17 cellular contexts compared by ENCODE assay signal in the genomic region with DNA sequence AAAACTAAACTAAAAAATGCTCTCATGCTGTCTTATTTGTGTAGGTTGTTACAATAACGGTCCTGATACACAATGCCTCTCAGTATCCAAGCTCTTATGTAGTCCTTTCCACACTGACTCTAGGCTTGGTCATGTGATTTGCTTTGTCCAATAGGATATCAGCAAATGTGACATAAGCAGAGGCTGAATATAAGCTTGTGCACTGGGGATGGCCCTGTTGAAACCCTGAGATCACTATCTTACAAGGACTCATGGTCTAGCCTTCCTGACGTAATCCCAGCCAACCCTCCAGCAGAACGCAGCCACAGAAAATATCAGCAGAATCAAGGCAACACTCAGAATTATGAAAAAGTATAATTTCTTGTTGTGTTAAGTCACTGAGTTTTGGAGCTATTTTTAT.
"Had no signal": no experiment of that assay in that cellular context is flagged by ENCODE, and none has a peak within 500 bp of the region (broad histone marks: within the 10 kb centered on the region; RNA-seq: fewer than 3 reads in every experiment).

No MANE protein-coding gene starts in this region.

- H3K27ac ChIP-seq: epithelial cell of prostate, spleen, thyroid gland had no signal

- DNase-seq: activated CD4-positive, alpha-beta T cell treated with anti-CD3 and anti-CD28 coated beads, Interleukin-2, amount 10 ng/mL, durations not matched to agents 7 days and 5 days; activated CD8-positive, alpha-beta memory T cell treated with anti-CD3 and anti-CD28 coated beads, Interleukin-2, amount 10 ng/mL, durations not matched to agents 7 days and 5 days; activated CD8-positive, alpha-beta T cell treated with anti-CD3 and anti-CD28 coated beads for 36 hours; activated effector memory CD4-positive, alpha-beta T cell treated with anti-CD3 and anti-CD28 coated beads, Interleukin-2, amount 50 U/mL, for 16 hours; activated naive CD4-positive, alpha-beta T cell treated with anti-CD3 and anti-CD28 coated beads, Interleukin-2, amount 50 U/mL, for 16 hours; activated naive CD8-positive, alpha-beta T cell treated with anti-CD3 and anti-CD28 coated beads, Interleukin-2, amount 50 U/mL, for 24 hours; activated T-cell treated with anti-CD3 and anti-CD28 coated beads for 4 hours; anterior cingulate cortex; hypothalamus; left ventricle myocardium superior; mammary epithelial cell; retina; spleen; stimulated activated CD4-positive, alpha-beta T cell treated with anti-CD3 and anti-CD28 coated beads, Interleukin-4, amount 100 ng/mL, for 24 hours; substantia nigra; thyroid gland had no signal

- H3K9me3 ChIP-seq: thyroid gland had no signal

- H3K36me3 ChIP-seq: spleen, thyroid gland had no signal

- H3K4me1 ChIP-seq: spleen, thyroid gland had no signal

- H3K27me3 ChIP-seq: spleen, thyroid gland had no signal

- H3K4me3 ChIP-seq: spleen, thyroid gland had no signal
